In the genomic region with DNA sequence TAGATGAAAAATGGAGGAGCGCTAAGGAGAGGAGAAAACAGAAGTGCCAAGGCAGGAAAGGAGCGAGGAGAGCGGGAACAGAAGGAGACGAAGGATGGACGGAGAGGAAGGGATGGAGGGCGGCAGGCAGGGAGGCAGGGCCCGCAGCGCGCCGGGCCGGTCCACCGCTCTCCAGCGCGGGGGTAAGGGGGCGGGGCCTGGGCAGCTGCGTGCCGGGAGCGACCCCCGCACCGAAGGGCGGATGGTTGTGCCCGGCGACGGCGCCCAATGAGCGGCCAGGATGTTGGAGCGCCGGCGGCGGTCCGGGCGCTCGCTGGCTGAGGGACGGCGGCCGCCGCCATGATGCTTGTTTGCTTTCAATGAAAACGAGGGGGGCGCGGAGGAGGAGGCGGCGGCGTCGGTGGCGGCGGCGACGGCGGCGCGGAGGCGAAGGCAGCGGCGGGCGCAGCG, we compare ENCODE assay signal across 8 cellular contexts. TPM values are rescaled to one million over a fixed set of nuclear protein-coding genes. Genes with fewer than 3 reads are reported as not detected.
DNase-seq lines count a peak whose midpoint lies in the region; ATAC-seq, FAIRE-seq and TF ChIP-seq lines count a peak whose summit lies in the region.

A gene (plus strand): TSS at position 320 of the 450 bp plus-strand sequence. CDS start 34,898 bp downstream, outside the sequence.

- CTCF ChIA-PET in AG04450 (lab: Charles Lee), result no interaction called here

- H3K9me3 ChIP-seq in AG04450 (ENCODE audit: control insufficient read depth, insufficient read depth, low read length) (no peaks in the 10 kb centered on the region), small intestine (ENCODE audit: control insufficient read depth, low read depth) (no peaks in the 10 kb centered on the region)

- ATAC-seq in GM18909 (IDR thresholded peaks at IDR 0.05; ENCODE audit: poor library complexity, unreplicated experiment), result peak; percentile 88
- peak; percentile 87 for ATAC-seq in HG03159 (IDR thresholded peaks at IDR 0.05; ENCODE audit: unreplicated experiment)

- FAIRE-seq in bronchial epithelial cell (lab: Jason Lieb, UNC), result no peak
- no peak for FAIRE-seq in small intestine (lab: Jason Lieb, UNC)

- peaks cover 2 to 8% of the 10 kb centered on the region in 2 donors for H3K4me1 ChIP-seq in small intestine (ENCODE audit: control insufficient read depth in 2 of 2, insufficient read depth in 1 of 2, low read depth in 1 of 2, low read length in 1 of 2)

- H3K4me3 ChIP-seq in AG04450 (ENCODE audit: low read depth, low read length), result peak within 1 kb of the TSS; percentile 82
- peak within 1 kb of the TSS; percentile 84 for H3K4me3 ChIP-seq in WI38 (ENCODE audit: low read depth, low read length)
- H3K4me3 ChIP-seq in bronchial epithelial cell (ENCODE audit: low read depth, low read length), result peak within 1 kb of the TSS; percentile 76
- peak within 1 kb of the TSS; percentile 69 to 83 for H3K4me3 ChIP-seq in small intestine (ENCODE audit: low read depth in 1 of 2, low read length in 2 of 2)

- H3K36me3 ChIP-seq in bronchial epithelial cell (ENCODE audit: control insufficient read depth, insufficient read depth, low read length), result peaks cover 2% of the 10 kb centered on the region
- no peaks in the 10 kb centered on the region for H3K36me3 ChIP-seq in small intestine (ENCODE audit: control insufficient read depth in 2 of 2, insufficient read depth in 2 of 2, low read length in 2 of 2)

- 0 to 1% (median 1%) methylated on average over 37 to 56 of the region's 56 CpGs for WGBS in small intestine, 3 donors

- DNase-seq in AG04450 (ENCODE audit: low read depth, low spot score) (peak; percentile 86), NCI-H2227 (lab: John Stamatoyannopoulos, UW; ENCODE audit: unreplicated experiment) (peak; percentile 92), bronchial epithelial cell (ENCODE audit: low read depth) (peak; percentile 74), iPS-NIHi11 (ENCODE audit: low spot score) (peak; percentile 98), small intestine (peak; percentile 90)

- H3K27ac ChIP-seq in AG04450 (ENCODE audit: low read depth, low read length) (peak within 1 kb of the TSS; percentile 80), small intestine (ENCODE audit: low read depth in 1 of 2, low read length in 1 of 2) (peak within 1 kb of the TSS; percentile 81 to 92)

- TF ChIP-seq CTCF in AG04450 (IDR thresholded peaks at IDR 0.05; ENCODE audit: low read depth, low read length) (no peak), WI38 (IDR thresholded peaks at IDR 0.05; ENCODE audit: low read depth, low read length) (no peak), bronchial epithelial cell (IDR thresholded peaks at IDR 0.05; ENCODE audit: insufficient read depth, low read length, severe bottlenecking) (no peak)

- H3K27me3 ChIP-seq in AG04450 (ENCODE audit: control insufficient read depth, insufficient read depth, low read length) (no peaks in the 10 kb centered on the region), bronchial epithelial cell (ENCODE audit: control insufficient read depth, insufficient read depth, low read length) (no peaks in the 10 kb centered on the region), small intestine (ENCODE audit: control insufficient read depth in 2 of 2, insufficient read depth in 2 of 2, low read length in 2 of 2) (no peaks in the 10 kb centered on the region)

- POLR2A ChIA-PET in AG04450 (lab: Yijun Ruan, JAX), result no interaction called here

RNA-seq across cellular contexts. Expression of the gene that starts here (rescaled TPM):
- polyA plus RNA-seq in AG04450 (2011; rRNA removed) (18.8 and 21.5 TPM in 2 replicates), small intestine (10 to 100 TPM in 2 of 3 donors, 1 to 10 TPM in 1; 9.5 to 16.8 (median 12.3) TPM)
- polyA minus RNA-seq in AG04450 (2011; rRNA and poly(A)+ RNA removed), result 12.7 and 16.9 TPM in 2 replicates
- total RNA-seq in bronchial epithelial cell, result 26.6 and 32.0 TPM in 2 replicates

Comparison
In these comparisons a context has a peak if more than half of its experiments do, and no peak if none do; other contexts are left out.
1. Peak in every context shown above with its lines: DNase-seq, ATAC-seq, H3K4me3 ChIP-seq and H3K27ac ChIP-seq.